Comparison of ENCODE assay signal across 8 cellular contexts in the genomic region with DNA sequence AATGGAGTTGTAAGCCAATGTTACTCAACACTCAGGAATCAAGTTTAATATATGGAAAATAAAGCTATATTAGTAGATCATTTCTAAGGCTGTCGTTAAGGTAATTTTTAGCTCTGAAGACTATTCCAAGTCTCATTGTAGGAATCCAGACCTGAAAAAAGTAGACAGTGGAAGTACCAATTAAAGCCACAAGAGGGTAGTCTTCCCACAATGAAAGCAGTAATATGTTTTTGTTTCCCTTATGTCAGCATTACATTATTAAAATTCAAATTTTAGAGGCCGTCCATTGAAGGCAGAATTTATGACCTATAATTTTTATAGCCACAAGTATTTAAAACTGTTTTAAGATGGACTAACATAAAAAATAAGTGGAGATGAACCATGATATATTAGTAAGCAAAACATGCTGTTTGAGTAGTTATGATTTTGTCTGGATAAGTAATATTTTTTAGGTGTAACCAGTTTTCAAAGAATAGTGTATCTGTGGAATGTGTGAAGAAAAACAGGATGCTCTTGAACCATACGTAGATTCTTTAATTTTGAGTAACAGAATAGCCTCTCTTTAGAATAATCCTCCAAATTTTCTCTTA.
DNase-seq lines count a peak whose midpoint lies in the region; ATAC-seq, FAIRE-seq and TF ChIP-seq lines count a peak whose summit lies in the region.

No MANE protein-coding gene starts in this region.

- CTCF ChIA-PET in A673 (lab: Charles Lee): no interaction called here

- TF ChIP-seq CTCF in A673 (conservative IDR thresholded peaks at IDR 0.05; ENCODE audit: low read depth, low read length): peak; percentile 63

- POLR2A ChIA-PET in A673 (lab: Charles Lee; ENCODE audit: low non-redundant PET): no interaction called here

- no peak for FAIRE-seq in GM12891 (lab: Jason Lieb, UNC)

- BruUV-seq in A673 (replicated peaks; lab: Mats Ljungman, UMichigan): no TSS peak

- peak; percentile 36 for DNase-seq in A673 (ENCODE audit: low spot score)
- peak; percentile 15 for DNase-seq in globus pallidus (ENCODE audit: low spot score)
- no peak for DNase-seq in activated effector memory CD4-positive, alpha-beta T cell treated with Interleukin-2 at 50 U/mL for 16 hours
- no peak for DNase-seq in GM12891 (ENCODE audit: insufficient read length, low spot score)
- no peak for DNase-seq in DMS114 treated with DMSO at 0.1 percent for 48 hours (lab: John Stamatoyannopoulos, UW; ENCODE audit: unreplicated experiment)

- ATAC-seq in GM18502 (IDR thresholded peaks at IDR 0.05; ENCODE audit: poor library complexity, unreplicated experiment) (peak; percentile 64), HG03571 (IDR thresholded peaks at IDR 0.05; ENCODE audit: unreplicated experiment) (peak; percentile 46), SK-N-SH treated with all-trans-retinoic acid at 6 μM for 48 hours (peak; percentile 66; the same call in 1 of the 3 replicates)

- H3K9me3 ChIP-seq in A673 (ENCODE audit: low read depth, low read length, poor library complexity, severe bottlenecking): no peaks in the 10 kb centered on the region

- peaks cover 13% of the 10 kb centered on the region for H3K4me1 ChIP-seq in A673 (ENCODE audit: insufficient read depth, low read length, poor library complexity, severe bottlenecking)

- H3K27ac ChIP-seq in A673 (ENCODE audit: low read depth, low read length, poor library complexity, severe bottlenecking): no peak overlapping the region

- TF ChIP-seq POLR2A in GM12891 (IDR thresholded peaks at IDR 0.05; ENCODE audit: low read depth, low read length): no peak

- intact Hi-C loops in A673 (cut with micrococcal nuclease; ENCODE audit: unreplicated experiment): loop anchor here (5.0 kb wide), 1 partner anchor 225 kb away; no protein-coding TSS in a partner anchor

- no peak overlapping the region for H3K4me3 ChIP-seq in A673 (ENCODE audit: low read depth, low read length, poor library complexity, severe bottlenecking)

- H3K27me3 ChIP-seq in A673 (replicated peaks; ENCODE audit: insufficient read depth, low read depth, low read length, poor library complexity): no peaks in the 10 kb centered on the region

- no peaks in the 10 kb centered on the region for H3K36me3 ChIP-seq in A673 (ENCODE audit: insufficient read depth, low read length, poor library complexity, severe bottlenecking)

TF ChIP-seq in SK-N-SH treated with all-trans-retinoic acid at 6 μM for 48 hours, 23 proteins besides CTCF, POLR2A, EP300 and RAD21 (continues in another document):
- no peak for TF ChIP-seq BACH2 (CRISPR knock-in tag; IDR thresholded peaks at IDR 0.05; ENCODE audit: borderline replicate concordance)
- no peak for TF ChIP-seq ESRRG (CRISPR knock-in tag; IDR thresholded peaks at IDR 0.05)
- no peak for TF ChIP-seq ZC3H10 (CRISPR knock-in tag; IDR thresholded peaks at IDR 0.05)
- TF ChIP-seq ISL1 (CRISPR knock-in tag; IDR thresholded peaks at IDR 0.05): no peak
- TF ChIP-seq, protein P1, sequence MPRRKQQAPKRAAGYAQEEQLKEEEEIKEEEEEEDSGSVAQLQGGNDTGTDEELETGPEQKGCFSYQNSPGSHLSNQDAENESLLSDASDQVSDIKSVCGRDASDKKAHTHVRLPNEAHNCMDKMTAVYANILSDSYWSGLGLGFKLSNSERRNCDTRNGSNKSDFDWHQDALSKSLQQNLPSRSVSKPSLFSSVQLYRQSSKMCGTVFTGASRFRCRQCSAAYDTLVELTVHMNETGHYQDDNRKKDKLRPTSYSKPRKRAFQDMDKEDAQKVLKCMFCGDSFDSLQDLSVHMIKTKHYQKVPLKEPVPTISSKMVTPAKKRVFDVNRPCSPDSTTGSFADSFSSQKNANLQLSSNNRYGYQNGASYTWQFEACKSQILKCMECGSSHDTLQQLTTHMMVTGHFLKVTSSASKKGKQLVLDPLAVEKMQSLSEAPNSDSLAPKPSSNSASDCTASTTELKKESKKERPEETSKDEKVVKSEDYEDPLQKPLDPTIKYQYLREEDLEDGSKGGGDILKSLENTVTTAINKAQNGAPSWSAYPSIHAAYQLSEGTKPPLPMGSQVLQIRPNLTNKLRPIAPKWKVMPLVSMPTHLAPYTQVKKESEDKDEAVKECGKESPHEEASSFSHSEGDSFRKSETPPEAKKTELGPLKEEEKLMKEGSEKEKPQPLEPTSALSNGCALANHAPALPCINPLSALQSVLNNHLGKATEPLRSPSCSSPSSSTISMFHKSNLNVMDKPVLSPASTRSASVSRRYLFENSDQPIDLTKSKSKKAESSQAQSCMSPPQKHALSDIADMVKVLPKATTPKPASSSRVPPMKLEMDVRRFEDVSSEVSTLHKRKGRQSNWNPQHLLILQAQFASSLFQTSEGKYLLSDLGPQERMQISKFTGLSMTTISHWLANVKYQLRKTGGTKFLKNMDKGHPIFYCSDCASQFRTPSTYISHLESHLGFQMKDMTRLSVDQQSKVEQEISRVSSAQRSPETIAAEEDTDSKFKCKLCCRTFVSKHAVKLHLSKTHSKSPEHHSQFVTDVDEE (CRISPR knock-in tag; IDR thresholded peaks at IDR 0.05): no peak
- TF ChIP-seq RARB (CRISPR knock-in tag; IDR thresholded peaks at IDR 0.05): no peak
- no peak for TF ChIP-seq OSR1 (CRISPR knock-in tag; IDR thresholded peaks at IDR 0.05)
- no peak for TF ChIP-seq ZFP30 (CRISPR knock-in tag; IDR thresholded peaks at IDR 0.05)
- TF ChIP-seq ZNF70 (CRISPR knock-in tag; IDR thresholded peaks at IDR 0.05): no peak
- TF ChIP-seq PPARA (CRISPR knock-in tag; IDR thresholded peaks at IDR 0.05; ENCODE audit: borderline replicate concordance): no peak
- TF ChIP-seq, protein P2, sequence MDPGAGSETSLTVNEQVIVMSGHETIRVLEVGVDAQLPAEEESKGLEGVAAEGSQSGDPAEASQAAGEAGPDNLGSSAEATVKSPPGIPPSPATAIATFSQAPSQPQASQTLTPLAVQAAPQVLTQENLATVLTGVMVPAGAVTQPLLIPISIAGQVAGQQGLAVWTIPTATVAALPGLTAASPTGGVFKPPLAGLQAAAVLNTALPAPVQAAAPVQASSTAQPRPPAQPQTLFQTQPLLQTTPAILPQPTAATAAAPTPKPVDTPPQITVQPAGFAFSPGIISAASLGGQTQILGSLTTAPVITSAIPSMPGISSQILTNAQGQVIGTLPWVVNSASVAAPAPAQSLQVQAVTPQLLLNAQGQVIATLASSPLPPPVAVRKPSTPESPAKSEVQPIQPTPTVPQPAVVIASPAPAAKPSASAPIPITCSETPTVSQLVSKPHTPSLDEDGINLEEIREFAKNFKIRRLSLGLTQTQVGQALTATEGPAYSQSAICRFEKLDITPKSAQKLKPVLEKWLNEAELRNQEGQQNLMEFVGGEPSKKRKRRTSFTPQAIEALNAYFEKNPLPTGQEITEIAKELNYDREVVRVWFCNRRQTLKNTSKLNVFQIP (CRISPR knock-in tag; IDR thresholded peaks at IDR 0.05; ENCODE audit: borderline replicate concordance, low read depth): no peak

TF ChIP-seq in GM12891, 5 proteins besides CTCF, POLR2A, EP300 and RAD21:
- TF ChIP-seq SPI1 (IDR thresholded peaks at IDR 0.05; ENCODE audit: low read depth, low read length) (no peak), POLR2AphosphoS5 (IDR thresholded peaks at IDR 0.05; ENCODE audit: low read depth, low read length) (no peak), TAF1 (IDR thresholded peaks at IDR 0.05; ENCODE audit: low read depth, low read length) (no peak), PAX5 (IDR thresholded peaks at IDR 0.05; ENCODE audit: insufficient read depth, low read length, severe bottlenecking) (no peak), POU2F2 (IDR thresholded peaks at IDR 0.05; ENCODE audit: low read depth, low read length) (no peak)
TF ChIP-seq in GM12891: peak in this region for 0.

Comparison
In these comparisons a context has a peak if more than half of its experiments do, and no peak if none do; other contexts are left out.
1. DNase-seq: peak in A673 (single experiment) and globus pallidus (single experiment); none in activated effector memory CD4-positive, alpha-beta T cell treated with Interleukin-2 at 50 U/mL for 16 hours (single experiment), GM12891 (single experiment) and DMS114 treated with DMSO at 0.1 percent for 48 hours (single experiment).
2. Peak in every context shown above with its lines, with median percentiles within 50 percentile points of each other: ATAC-seq.